15 cellular contexts compared by ENCODE assay signal in the genomic region with DNA sequence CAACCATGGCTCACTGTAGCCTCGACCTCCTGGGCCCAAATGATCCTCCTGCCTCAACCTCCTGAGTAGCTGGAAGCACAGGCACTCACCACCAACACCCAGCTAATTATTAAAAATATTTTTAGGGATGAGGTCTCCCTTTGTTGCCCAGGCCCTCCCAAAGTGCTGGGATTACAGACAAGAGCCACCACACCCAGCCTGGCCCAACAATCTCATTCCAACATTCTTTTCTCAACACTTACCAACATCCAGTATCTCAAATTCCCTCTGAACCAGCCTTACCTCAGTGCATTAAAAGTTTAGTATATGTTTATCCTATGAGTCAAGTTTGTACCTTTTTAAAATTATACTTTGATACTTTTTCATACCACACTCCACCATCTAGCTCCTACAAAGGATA. TPM values are rescaled to one million over a fixed set of nuclear protein-coding genes. Genes with fewer than 3 reads are reported as not detected.
A peak's percentile ranks its signal among the peaks of the same experiment; 100 is the strongest.
DNase-seq lines count a peak whose midpoint lies in the region; ATAC-seq, FAIRE-seq and TF ChIP-seq lines count a peak whose summit lies in the region.
"Had no signal": no experiment of that assay in that cellular context is flagged by ENCODE, and none has a peak within 500 bp of the region (broad histone marks: within the 10 kb centered on the region; RNA-seq: fewer than 3 reads in every experiment).

No MANE protein-coding gene starts in this region.

- no peak overlapping the region for H3K23ac ChIP-seq in trophoblast cell (ENCODE audit: low read length)

- H3F3A ChIP-seq in PC-3 (ENCODE audit: low read length, unreplicated experiment), result peaks cover 43% of the 10 kb centered on the region

- no peak for TF ChIP-seq CTCF in A549 (IDR thresholded peaks at IDR 0.05)
- no peak for TF ChIP-seq CTCF in PC-3 (conservative IDR thresholded peaks at IDR 0.05; ENCODE audit: low read depth, low read length)
- no peak for TF ChIP-seq CTCF in endodermal cell (conservative IDR thresholded peaks at IDR 0.05)

- H4K12ac ChIP-seq in trophoblast cell (ENCODE audit: low read depth, low read length), result no peak overlapping the region

- no peak overlapping the region for H4K8ac ChIP-seq in trophoblast cell (ENCODE audit: low read depth, low read length)

- H3K4me1 ChIP-seq in A549, result peaks cover 92% of the 10 kb centered on the region
- peaks cover 83% of the 10 kb centered on the region for H3K4me1 ChIP-seq in PC-3 (ENCODE audit: insufficient read depth, low read length)
- peaks cover 29% of the 10 kb centered on the region for H3K4me1 ChIP-seq in endodermal cell (ENCODE audit: control insufficient read depth, insufficient read depth, low read length)
- peaks cover 15 to 27% of the 10 kb centered on the region in 2 experiments for H3K4me1 ChIP-seq in trophoblast cell (ENCODE audit: control insufficient read depth in 1 of 2, insufficient read depth in 2 of 2, low read length in 2 of 2)
- H3K4me1 ChIP-seq: BLaER1 had no signal

- no peak overlapping the region for H3K4me3 Mint-ChIP-seq in endodermal cell
- H3K4me3 Mint-ChIP-seq in activated T-cell treated with anti-CD3 and anti-CD28 coated beads, Interleukin-2, amount 50 U/mL, for 24 hours, result no peak overlapping the region
- H3K4me3 Mint-ChIP-seq: activated CD4-positive, alpha-beta memory T cell treated with anti-CD3 and anti-CD28 coated beads, Interleukin-2, amount 10 ng/mL, durations not matched to agents 7 days and 5 days; neural crest cell; stimulated activated naive CD8-positive, alpha-beta T cell treated with anti-CD3 and anti-CD28 coated beads, Interleukin-15, Interleukin-2, amounts not matched to agents 100 ng/mL and 50 ng/mL, for 24 hours; T-helper 17 cell had no signal

- DNase-seq in A549 (ENCODE audit: low read depth in 1 of 2, low spot score in 1 of 2) (peak in 1 of 2 experiments; percentile 52), PC-3 (peak; percentile 38), endodermal cell (peak; percentile 3), trophoblast cell (no peak), NCI-H510A (lab: John Stamatoyannopoulos, UW) (no peak), AG08395 (ENCODE audit: low spot score) (no peak)
- DNase-seq in activated T-cell treated with anti-CD3 and anti-CD28 coated beads, Interleukin-2, amount 50 U/mL, for 24 hours, result no peak
- DNase-seq: activated CD4-positive, alpha-beta memory T cell treated with anti-CD3 and anti-CD28 coated beads, Interleukin-2, amount 10 ng/mL, durations not matched to agents 7 days and 5 days; effector memory CD4-positive, alpha-beta T cell; NCI-H1417; T-helper 17 cell had no signal

- no peak overlapping the region for H3K27ac Mint-ChIP-seq in endodermal cell
- H3K27ac Mint-ChIP-seq in activated T-cell treated with anti-CD3 and anti-CD28 coated beads, Interleukin-2, amount 50 U/mL, for 24 hours, result no peak overlapping the region
- H3K27ac Mint-ChIP-seq: activated CD4-positive, alpha-beta memory T cell treated with anti-CD3 and anti-CD28 coated beads, Interleukin-2, amount 10 ng/mL, durations not matched to agents 7 days and 5 days; stimulated activated naive CD8-positive, alpha-beta T cell treated with anti-CD3 and anti-CD28 coated beads, Interleukin-15, Interleukin-2, amounts not matched to agents 100 ng/mL and 50 ng/mL, for 24 hours; T-helper 17 cell had no signal

- peaks cover 22% of the 10 kb centered on the region for H3K79me1 ChIP-seq in trophoblast cell (ENCODE audit: low read length)

- H3K27ac ChIP-seq in A549, result peak overlapping the region; percentile 90
- H3K27ac ChIP-seq in PC-3 (ENCODE audit: low read length), result peak overlapping the region; percentile 98
- H3K27ac ChIP-seq in endodermal cell (ENCODE audit: low read depth, low read length), result no peak overlapping the region
- peak overlapping the region; percentile 36 for H3K27ac ChIP-seq in trophoblast cell (ENCODE audit: low read depth, low read length)
- H3K27ac ChIP-seq: BLaER1 had no signal

- H4K91ac ChIP-seq in trophoblast cell (ENCODE audit: low read depth, low read length), result no peak overlapping the region

- no peak overlapping the region for H3K18ac ChIP-seq in trophoblast cell (ENCODE audit: low read length)

- H3K4me2 ChIP-seq in A549 (peak overlapping the region; percentile 94), PC-3 (ENCODE audit: low read length) (peak overlapping the region; percentile 71), trophoblast cell (ENCODE audit: low read length) (no peak overlapping the region)
- H3K4me2 ChIP-seq: BLaER1 had no signal

- H3K4me3 ChIP-seq in A549 (peak overlapping the region; percentile 14; the same call in 1 of the 3 replicates), PC-3 (ENCODE audit: low read length) (no peak overlapping the region), endodermal cell (ENCODE audit: low read length) (no peak overlapping the region), trophoblast cell (ENCODE audit: low read depth, low read length) (no peak overlapping the region)
- H3K4me3 ChIP-seq: BLaER1 had no signal

- H2BK120ac ChIP-seq in trophoblast cell (ENCODE audit: insufficient read depth, low read length, poor library complexity), result no peak overlapping the region

- peaks cover 65% of the 10 kb centered on the region for H3K4me1 Mint-ChIP-seq in endodermal cell
- peaks cover 33% of the 10 kb centered on the region for H3K4me1 Mint-ChIP-seq in activated T-cell treated with anti-CD3 and anti-CD28 coated beads, Interleukin-2, amount 50 U/mL, for 24 hours (ENCODE audit: low read depth)

- H2BK12ac ChIP-seq in trophoblast cell (ENCODE audit: low read length), result no peak overlapping the region

- no peaks in the 10 kb centered on the region for H3K9me3 Mint-ChIP-seq in endodermal cell
- H3K9me3 Mint-ChIP-seq in activated T-cell treated with anti-CD3 and anti-CD28 coated beads, Interleukin-2, amount 50 U/mL, for 24 hours, result no peaks in the 10 kb centered on the region
- H3K9me3 Mint-ChIP-seq: activated CD4-positive, alpha-beta memory T cell treated with anti-CD3 and anti-CD28 coated beads, Interleukin-2, amount 10 ng/mL, durations not matched to agents 7 days and 5 days; neural crest cell; stimulated activated naive CD8-positive, alpha-beta T cell treated with anti-CD3 and anti-CD28 coated beads, Interleukin-15, Interleukin-2, amounts not matched to agents 100 ng/mL and 50 ng/mL, for 24 hours had no signal

- ATAC-seq in A549, result no peak
- ATAC-seq in PC-3, result peak; percentile 2; the same call in 1 of the 2 replicates
- no peak for ATAC-seq in HG03196 (IDR thresholded peaks at IDR 0.05; ENCODE audit: unreplicated experiment)
- ATAC-seq: T-helper 17 cell had no signal

- no peak for TF ChIP-seq EP300 in A549 (IDR thresholded peaks at IDR 0.05)

- BruUV-seq in PC-3 (replicated peaks; lab: Mats Ljungman, UMichigan), result no TSS peak

- TF ChIP-seq POLR2A in A549 (IDR thresholded peaks at IDR 0.05; ENCODE audit: low read length), result no peak

- H3K36me3 Mint-ChIP-seq in endodermal cell (ENCODE audit: low read depth), result peaks cover 59% of the 10 kb centered on the region
- peaks cover 69% of the 10 kb centered on the region for H3K36me3 Mint-ChIP-seq in activated T-cell treated with anti-CD3 and anti-CD28 coated beads, Interleukin-2, amount 50 U/mL, for 24 hours (ENCODE audit: low read depth)

- H3K9ac ChIP-seq in PC-3 (ENCODE audit: low read length) (peak overlapping the region; percentile 80), endodermal cell (ENCODE audit: extremely low read depth, low read length, poor library complexity, severe bottlenecking) (no peak overlapping the region), trophoblast cell (ENCODE audit: low read length) (no peak overlapping the region)
- H3K9ac ChIP-seq: BLaER1 had no signal

- H2AK5ac ChIP-seq in trophoblast cell (ENCODE audit: low read length), result no peak overlapping the region

- POLR2A ChIA-PET in A549 (lab: Yijun Ruan, JAX) (interaction anchor here (0.7 to 5.1 kb wide), 5 partner anchors 10 to 23 kb away, joined by 3 to 75 read pairs (median 10); no protein-coding TSS in a partner anchor), PC-3 (lab: Charles Lee; ENCODE audit: unreplicated experiment) (interaction anchor here (0.6 kb wide), 2 partner anchors 29 to 1000 kb away, joined by 3 to 15 read pairs; partner anchors contain the start of gene MYO1E)

- 18% methylated on average over 1 of the region's 1 CpG for WGBS in A549 (ENCODE audit: missing lambda C conversion rate)
- 100% methylated on average over 1 of the region's 1 CpG for WGBS in endodermal cell (ENCODE audit: insufficient coverage in 1 of 2, insufficient read length in 1 of 2), 2 experiments
- no CpG with 5 or more reads among the region's 1 CpG for WGBS in trophoblast cell (ENCODE audit: extremely low coverage, insufficient coverage, insufficient read length)

- H3K27me3 ChIP-seq in PC-3 (ENCODE audit: low read length) (no peaks in the 10 kb centered on the region), endodermal cell (ENCODE audit: control insufficient read depth, insufficient read depth, low read length, poor library complexity, severe bottlenecking) (no peaks in the 10 kb centered on the region), trophoblast cell (ENCODE audit: insufficient read depth, low read length) (no peaks in the 10 kb centered on the region)
- H3K27me3 ChIP-seq: BLaER1 had no signal

- TF ChIP-seq RAD21 in A549 (conservative IDR thresholded peaks at IDR 0.05 in 1 of 2, IDR thresholded peaks at IDR 0.05 in 1 of 2), result no peak

- H3K9me3 ChIP-seq in A549, result no peaks in the 10 kb centered on the region
- no peaks in the 10 kb centered on the region for H3K9me3 ChIP-seq in PC-3 (ENCODE audit: low read length)
- no peaks in the 10 kb centered on the region for H3K9me3 ChIP-seq in endodermal cell (ENCODE audit: control insufficient read depth, low read length)
- no peaks in the 10 kb centered on the region for H3K9me3 ChIP-seq in trophoblast cell (ENCODE audit: insufficient read depth, low read depth, low read length)
- H3K9me3 ChIP-seq: BLaER1 had no signal

- FAIRE-seq in A549 (lab: Jason Lieb, UNC), result no peak

- peaks cover 12% of the 10 kb centered on the region for H4K20me1 ChIP-seq in PC-3 (ENCODE audit: low read length)
- H4K20me1 ChIP-seq: BLaER1 had no signal

- peak overlapping the region; percentile 24 for H2BK5ac ChIP-seq in trophoblast cell (ENCODE audit: low read depth, low read length, poor library complexity)

- H3K79me2 ChIP-seq in PC-3 (ENCODE audit: low read length), result peaks cover 69% of the 10 kb centered on the region
- peaks cover 9% of the 10 kb centered on the region for H3K79me2 ChIP-seq in trophoblast cell (ENCODE audit: control insufficient read depth, insufficient read depth, low read length, poor library complexity)

- intact Hi-C loops in PC-3 (cut with micrococcal nuclease), result no loop called here

- CTCF ChIA-PET in A549 (lab: Yijun Ruan, JAX), result interaction anchor here (1.0 to 11.8 kb wide), 10 partner anchors 9 to 681 kb away, joined by 3 to 174 read pairs (median 12); no protein-coding TSS in a partner anchor
- CTCF ChIA-PET in PC-3 (lab: Charles Lee), result interaction anchor here (0.5 kb wide), 1 partner anchor 44 kb away, joined by 3 read pairs; no protein-coding TSS in a partner anchor

- peaks cover 66% of the 10 kb centered on the region for H3K36me3 ChIP-seq in PC-3 (ENCODE audit: low read depth, low read length)
- H3K36me3 ChIP-seq in endodermal cell (ENCODE audit: control insufficient read depth, insufficient read depth, low read length), result peaks cover 74% of the 10 kb centered on the region
- H3K36me3 ChIP-seq in trophoblast cell (ENCODE audit: control insufficient read depth in 1 of 2, insufficient read depth in 2 of 2, low read length in 2 of 2), result peaks cover 35 to 60% of the 10 kb centered on the region in 2 experiments

- peaks cover 58% of the 10 kb centered on the region for H3K27me3 Mint-ChIP-seq in endodermal cell (ENCODE audit: insufficient read depth)
- H3K27me3 Mint-ChIP-seq in activated T-cell treated with anti-CD3 and anti-CD28 coated beads, Interleukin-2, amount 50 U/mL, for 24 hours, result no peaks in the 10 kb centered on the region
- H3K27me3 Mint-ChIP-seq: activated CD4-positive, alpha-beta memory T cell treated with anti-CD3 and anti-CD28 coated beads, Interleukin-2, amount 10 ng/mL, durations not matched to agents 7 days and 5 days; stimulated activated naive CD8-positive, alpha-beta T cell treated with anti-CD3 and anti-CD28 coated beads, Interleukin-15, Interleukin-2, amounts not matched to agents 100 ng/mL and 50 ng/mL, for 24 hours; T-helper 17 cell had no signal

- no peaks in the 10 kb centered on the region for H3K9me2 ChIP-seq in PC-3 (replicated peaks; ENCODE audit: low read length)

- H3K14ac ChIP-seq in trophoblast cell (ENCODE audit: low read length), result no peak overlapping the region

- no peak overlapping the region for H2AFZ ChIP-seq in PC-3 (ENCODE audit: low read length)
- H2AFZ ChIP-seq in trophoblast cell (ENCODE audit: insufficient read depth, low read length, poor library complexity), result no peak overlapping the region

- peak overlapping the region; percentile 66 for H3K4ac ChIP-seq in trophoblast cell (ENCODE audit: low read depth, low read length)

RNA-seq across cellular contexts. Expression of gene ANXA2, which starts 25.0 kb away (rescaled TPM):
- polyA plus RNA-seq in A549 (2011; rRNA removed) (5,725 and 5,746 TPM in 2 replicates), A549 (2017; fragmentation: RNase III; extraction: RNeasy Plus Mini Kit Qiagen cat#74134 plus additional on column Dnase treatment) (4,707 to 5,021 TPM (median 4,900 TPM) in 3 replicates)
- polyA plus RNA-seq in A549 (2012; cell fraction: cytosol; rRNA removed), result 4,340 and 4,409 TPM in 2 replicates
- polyA plus RNA-seq in A549 (2012; cell fraction: nucleus; rRNA removed), result 2,599 and 4,127 TPM in 2 replicates
- 4,094 and 4,183 TPM in 2 replicates for polyA minus RNA-seq in A549 (2011; rRNA and poly(A)+ RNA removed)
- total RNA-seq in PC-3 (2014; rRNA removed) (2,114 and 2,202 TPM in 2 replicates), endodermal cell (100 to 1,000 TPM; 355 to 392 TPM)
- polyA plus RNA-seq in endodermal cell (2013, experiment 1 of 2), result 280 TPM
- 311 TPM for polyA plus RNA-seq in endodermal cell (2013, experiment 2 of 2)
- 2,156 and 2,172 TPM in 2 replicates for polyA plus RNA-seq in trophoblast cell (2013)

Comparison
In these comparisons a context has a peak if more than half of its experiments do, and no peak if none do; other contexts are left out.
1. DNase-seq: peak in PC-3 (single experiment) and endodermal cell (single experiment); none in trophoblast cell (0 of 2), activated T-cell treated with anti-CD3 and anti-CD28 coated beads, Interleukin-2, amount 50 U/mL, for 24 hours (single experiment), NCI-H510A (single experiment) and AG08395 (single experiment).